18 cellular contexts compared by ENCODE assay signal in the genomic region with DNA sequence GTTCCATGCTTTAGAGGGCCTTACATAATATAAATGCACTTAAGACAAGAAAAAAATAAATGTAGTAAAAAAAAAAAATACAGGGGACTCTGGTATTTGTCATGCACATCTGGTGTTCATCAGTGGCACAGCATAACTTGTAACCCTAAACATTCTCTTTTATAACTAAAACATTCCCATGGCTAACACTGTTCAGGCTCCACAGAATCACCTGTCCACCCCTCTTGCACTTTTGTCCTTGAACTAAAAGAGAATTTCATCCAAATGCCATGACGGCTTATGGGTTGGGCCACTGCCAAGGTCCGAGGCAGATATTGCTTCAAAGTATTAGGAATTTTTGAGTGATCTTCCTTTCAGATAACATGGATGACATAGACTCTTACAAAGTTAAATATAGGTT. TPM values are rescaled to one million over a fixed set of nuclear protein-coding genes. Genes with fewer than 3 reads are reported as not detected.
DNase-seq lines count a peak whose midpoint lies in the region; ATAC-seq and TF ChIP-seq lines count a peak whose summit lies in the region.
"Had no signal": no experiment of that assay in that cellular context is flagged by ENCODE, and none has a peak within 500 bp of the region (broad histone marks: within the 10 kb centered on the region; RNA-seq: fewer than 3 reads in every experiment).

No MANE protein-coding gene starts in this region.

- no peak overlapping the region for H3K4me3 ChIP-seq in AG10803 (ENCODE audit: low read length)
- H3K4me3 ChIP-seq in body of pancreas, result no peak overlapping the region

- H3K9me3 Mint-ChIP-seq in chondrocyte (ENCODE audit: low read depth), result no peaks in the 10 kb centered on the region

- no peaks in the 10 kb centered on the region for H3K36me3 ChIP-seq in body of pancreas (replicated peaks in 1 of 2; ENCODE audit: insufficient read depth in 1 of 2, low read depth in 2 of 2)

- H3K9me3 ChIP-seq in body of pancreas, result no peaks in the 10 kb centered on the region

- H3K27me3 ChIP-seq in body of pancreas, result no peaks in the 10 kb centered on the region

- WGBS in body of pancreas, 2 donors, result 25 to 53% methylated on average over 2 of the region's 2 CpGs

- intact Hi-C loops in body of pancreas (cut with DNase I), result no loop called here

- no peak overlapping the region for H3K27ac ChIP-seq in body of pancreas

- TF ChIP-seq CTCF in AG10803 (conservative IDR thresholded peaks at IDR 0.05; ENCODE audit: low read length) (no peak), GM20000 (IDR thresholded peaks at IDR 0.05; ENCODE audit: extremely low read depth, missing control alignments) (no peak), chondrocyte (IDR thresholded peaks at IDR 0.05) (no peak), body of pancreas (IDR thresholded peaks at IDR 0.05) (no peak)

- H3K4me1 ChIP-seq in body of pancreas, result no peaks in the 10 kb centered on the region

- H3K4me3 Mint-ChIP-seq in chondrocyte (ENCODE audit: unreplicated experiment), result no peak overlapping the region

- H3K36me3 Mint-ChIP-seq in chondrocyte (ENCODE audit: low read depth), result no peaks in the 10 kb centered on the region

- DNase-seq in AG10803 (ENCODE audit: low read depth) (peak; percentile 54), RPMI7951 (ENCODE audit: low read depth) (peak; percentile 29), fibroblast of gingiva (ENCODE audit: low read depth) (peak; percentile 38), mucosa of gallbladder (ENCODE audit: low spot score) (peak; percentile 25), GM20000 (ENCODE audit: low spot score) (no peak), chondrocyte (ENCODE audit: low spot score) (no peak), body of pancreas (no peak)
- no peak for DNase-seq in activated effector memory CD4-positive, alpha-beta T cell treated with Interleukin-2 at 50 U/mL for 16 hours
- DNase-seq: DMS53, Karpas-422, NCI-H1105 treated with DMSO at 0.1 percent for 48 hours, NCI-H1930, NCI-H2171, NCI-H82 had no signal

- H3K4me1 Mint-ChIP-seq in chondrocyte (ENCODE audit: low read depth), result no peaks in the 10 kb centered on the region

- ATAC-seq in body of pancreas, result no peak
- ATAC-seq: Right ventricle myocardium inferior had no signal

- TF ChIP-seq POLR2A in body of pancreas (IDR thresholded peaks at IDR 0.05), result no peak

- H3K27ac Mint-ChIP-seq in chondrocyte (ENCODE audit: unreplicated experiment), result no peak overlapping the region

- H3K27me3 Mint-ChIP-seq in chondrocyte (ENCODE audit: low read depth), result no peaks in the 10 kb centered on the region

RNA-seq across cellular contexts. Expression of a gene that starts 25.7 kb away (rescaled TPM):
- total RNA-seq in RPMI7951 (2014; rRNA removed; shearing (Covaris generic)), result 11.4 and 12.1 TPM in 2 replicates
- 3.7 TPM for total RNA-seq in mucosa of gallbladder
- 6.7 to 9.5 TPM (median 8.5 TPM) in 3 replicates for total RNA-seq in chondrocyte
- total RNA-seq in body of pancreas, result 1 to 10 TPM; 1.6 to 5.2 TPM
- total RNA-seq: A172, G401, H4 had no signal

Comparison
In these comparisons a context has a peak if more than half of its experiments do, and no peak if none do; other contexts are left out.
1. DNase-seq: peak in AG10803 (single experiment), RPMI7951 (single experiment), fibroblast of gingiva (single experiment) and mucosa of gallbladder (single experiment); none in activated effector memory CD4-positive, alpha-beta T cell treated with Interleukin-2 at 50 U/mL for 16 hours (single experiment), GM20000 (single experiment), chondrocyte (single experiment) and body of pancreas (0 of 4).